In genomic region chr2:112048887-112049286, GRCh38 we compare ENCODE assay signal across 8 cellular contexts. TPM values are rescaled to one million over a fixed set of nuclear protein-coding genes. Genes with fewer than 3 reads are reported as not detected.
A peak's percentile ranks its signal among the peaks of the same experiment; 100 is the strongest.
DNase-seq lines count a peak whose midpoint lies in the region; ATAC-seq and TF ChIP-seq lines count a peak whose summit lies in the region.

No MANE protein-coding gene starts in this region.

- H3K27ac ChIP-seq in breast epithelium: no peak overlapping the region
- H3K27ac ChIP-seq in thyroid gland: no peak overlapping the region

- H3K27me3 ChIP-seq in breast epithelium (no peaks in the 10 kb centered on the region), kidney epithelial cell (ENCODE audit: control insufficient read depth, insufficient read depth, low read length) (no peaks in the 10 kb centered on the region), thyroid gland (no peaks in the 10 kb centered on the region)

- H3K36me3 ChIP-seq in breast epithelium (no peaks in the 10 kb centered on the region), kidney epithelial cell (ENCODE audit: control insufficient read depth, insufficient read depth, low read length) (no peaks in the 10 kb centered on the region), thyroid gland (no peaks in the 10 kb centered on the region)

- WGBS in thyroid gland, 2 donors: 24 to 38% methylated on average over 3 of the region's 3 CpGs

- TF ChIP-seq CTCF in HFF-Myc (IDR thresholded peaks at IDR 0.05; ENCODE audit: low read depth, low read length, missing control alignments) (peak; percentile 62), breast epithelium (IDR thresholded peaks at IDR 0.05) (peak; percentile 73 to 93 (median 89)), kidney epithelial cell (IDR thresholded peaks at IDR 0.05; ENCODE audit: insufficient read depth, low read length, poor library complexity, severe bottlenecking) (peak; percentile 71), thyroid gland (IDR thresholded peaks at IDR 0.05) (peak; percentile 67 to 92 (median 80))

- intact Hi-C loops in breast epithelium (cut with DNase I; ENCODE audit: low total_unique reads): loop anchor here (1.0 kb wide), 1 partner anchor 151 kb away; the partner anchor contains the start of gene MERTK
- intact Hi-C loops in thyroid gland (cut with DNase I): loop anchor here (2.0 to 10.0 kb wide), 2 partner anchors 64 to 156 kb away; no protein-coding TSS in a partner anchor

- ATAC-seq in GM21825 (IDR thresholded peaks at IDR 0.05; ENCODE audit: unreplicated experiment): no peak
- ATAC-seq in GM21619 (IDR thresholded peaks at IDR 0.05; ENCODE audit: unreplicated experiment): no peak

- TF ChIP-seq POLR2A in breast epithelium (IDR thresholded peaks at IDR 0.05) (no peak), thyroid gland (IDR thresholded peaks at IDR 0.05) (no peak)

- DNase-seq in DMS79 treated with DMSO at 0.1 percent for 48 hours (lab: John Stamatoyannopoulos, UW) (peak; percentile 80), HFF-Myc (ENCODE audit: extremely low read depth, low read depth) (peak; percentile 41), NCI-H82 treated with DMSO at 0.1 percent for 48 hours (lab: John Stamatoyannopoulos, UW; ENCODE audit: unreplicated experiment) (peak; percentile 80), breast epithelium (ENCODE audit: low spot score in 2 of 2) (no peak), kidney epithelial cell (ENCODE audit: low read depth) (no peak), thyroid gland (peak in 1 of 2 donors; percentile 20)

- no peak overlapping the region for H3K4me3 ChIP-seq in HFF-Myc (replicated peaks; ENCODE audit: low read depth, low read length)
- no peak overlapping the region for H3K4me3 ChIP-seq in breast epithelium
- H3K4me3 ChIP-seq in kidney epithelial cell (ENCODE audit: low read depth, low read length): no peak overlapping the region
- no peak overlapping the region for H3K4me3 ChIP-seq in thyroid gland (replicated peaks in 1 of 3)

- H3K4me1 ChIP-seq in breast epithelium: no peaks in the 10 kb centered on the region
- H3K4me1 ChIP-seq in thyroid gland: peaks cover 4 to 8% of the 10 kb centered on the region in 2 donors

- H3K9me3 ChIP-seq in breast epithelium (peaks cover 0 to 7% of the 10 kb centered on the region in 2 donors), thyroid gland (no peaks in the 10 kb centered on the region)

RNA-seq across cellular contexts. Expression of gene TMEM87B, which starts 6.2 kb away (rescaled TPM):
- total RNA-seq in breast epithelium: 10 to 100 TPM; 16.2 to 52.0 (median 38.3) TPM
- 20.5 and 24.5 TPM in 2 replicates for total RNA-seq in kidney epithelial cell
- total RNA-seq in thyroid gland: 10 to 100 TPM; 30.6 to 35.8 (median 34.9) TPM

Comparison
In these comparisons a context has a peak if more than half of its experiments do, and no peak if none do; other contexts are left out.
1. DNase-seq: peak in DMS79 treated with DMSO at 0.1 percent for 48 hours (single experiment), HFF-Myc (single experiment) and NCI-H82 treated with DMSO at 0.1 percent for 48 hours (single experiment); none in breast epithelium (0 of 2) and kidney epithelial cell (single experiment).
2. Peak in every context shown above with its lines, with median percentiles within 50 percentile points of each other: CTCF ChIP-seq.